In the genomic region with DNA sequence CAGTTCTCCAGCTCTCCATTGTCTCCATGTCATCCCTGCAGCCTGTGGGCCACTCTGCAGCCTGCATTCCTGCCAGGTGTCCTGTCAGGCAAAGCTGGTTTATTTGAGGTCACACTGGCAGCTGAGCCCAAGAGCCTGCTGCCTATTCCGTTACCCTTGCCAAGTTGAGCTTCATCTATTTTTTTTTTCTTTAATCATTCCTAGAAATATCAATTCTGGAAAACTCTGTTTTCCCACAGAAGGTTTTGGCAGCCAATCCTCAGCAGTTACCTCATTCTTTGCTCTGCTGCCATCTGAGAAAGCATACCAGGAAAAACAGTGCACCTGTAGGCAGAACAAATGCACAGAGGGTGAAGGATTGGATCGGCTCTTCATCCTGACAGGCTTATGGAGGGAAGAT, we compare ENCODE assay signal across 15 cellular contexts.
DNase-seq lines count a peak whose midpoint lies in the region; TF ChIP-seq lines count a peak whose summit lies in the region.
"Had no signal": no experiment of that assay in that cellular context is flagged by ENCODE, and none has a peak within 500 bp of the region (broad histone marks: within the 10 kb centered on the region; RNA-seq: fewer than 3 reads in every experiment).

No MANE protein-coding gene starts in this region.

- TF ChIP-seq CTCF in WERI-Rb-1 (IDR thresholded peaks at IDR 0.05; ENCODE audit: low read depth, low read length) (no peak), glutamatergic neuron (IDR thresholded peaks at IDR 0.05; ENCODE audit: partially characterized antibody, unreplicated experiment) (no peak)

- no peaks in the 10 kb centered on the region for H3K27me3 ChIP-seq in WERI-Rb-1 (ENCODE audit: insufficient read depth, low read depth, severe bottlenecking)

- H3K4me3 Mint-ChIP-seq in glutamatergic neuron (ENCODE audit: unreplicated experiment): no peak overlapping the region
- H3K4me3 Mint-ChIP-seq: CD14-positive monocyte, T-cell had no signal

- H3K27ac Mint-ChIP-seq in glutamatergic neuron (ENCODE audit: unreplicated experiment): no peak overlapping the region
- H3K27ac Mint-ChIP-seq: T-cell had no signal

- DNase-seq in SHP77 treated with DMSO at 0.1 percent for 48 hours (lab: John Stamatoyannopoulos, UW) (peak; percentile 30), SHP77 (lab: John Stamatoyannopoulos, UW) (no peak), NCI-H1694 treated with DMSO at 0.1 percent for 48 hours (lab: John Stamatoyannopoulos, UW) (peak; percentile 45), WERI-Rb-1 (peak; percentile 22), myocyte (ENCODE audit: low read depth) (peak; percentile 18), glutamatergic neuron (no peak), HCEC 1CT (no peak)
- no peak for DNase-seq in stimulated activated naive CD4-positive, alpha-beta T cell treated with Interleukin-2 at 50 U/mL for 16 hours (lab: John Stamatoyannopoulos, UW)
- DNase-seq: EL, H7, NCI-H1930, T-cell had no signal

- no peak overlapping the region for H3K27ac ChIP-seq in WERI-Rb-1
- H3K27ac ChIP-seq: HL-60, SK-N-MC had no signal

- no peaks in the 10 kb centered on the region for H3K36me3 ChIP-seq in WERI-Rb-1

- H3K9me3 Mint-ChIP-seq in glutamatergic neuron (ENCODE audit: unreplicated experiment): peaks cover 3% of the 10 kb centered on the region
- H3K9me3 Mint-ChIP-seq: T-cell had no signal

- peaks cover 3% of the 10 kb centered on the region for H3K27me3 Mint-ChIP-seq in glutamatergic neuron (ENCODE audit: unreplicated experiment)
- H3K27me3 Mint-ChIP-seq: T-cell had no signal

- H3K9me3 ChIP-seq in WERI-Rb-1 (ENCODE audit: severe bottlenecking): no peaks in the 10 kb centered on the region

- H3K36me3 Mint-ChIP-seq in glutamatergic neuron (ENCODE audit: unreplicated experiment): no peaks in the 10 kb centered on the region
- H3K36me3 Mint-ChIP-seq: CD14-positive monocyte, T-cell had no signal

- H3K4me3 ChIP-seq in WERI-Rb-1 (ENCODE audit: low read depth, low read length): no peak overlapping the region
- H3K4me3 ChIP-seq: SK-N-MC had no signal

- peaks cover 1% of the 10 kb centered on the region for H3K4me1 Mint-ChIP-seq in glutamatergic neuron (ENCODE audit: low read depth, unreplicated experiment)
- H3K4me1 Mint-ChIP-seq: CD14-positive monocyte, T-cell had no signal

Comparison
In these comparisons a context has a peak if more than half of its experiments do, and no peak if none do; other contexts are left out.
1. DNase-seq: peak in SHP77 treated with DMSO at 0.1 percent for 48 hours (single experiment), NCI-H1694 treated with DMSO at 0.1 percent for 48 hours (single experiment), WERI-Rb-1 (single experiment) and myocyte (single experiment); none in SHP77 (0 of 2), stimulated activated naive CD4-positive, alpha-beta T cell treated with Interleukin-2 at 50 U/mL for 16 hours (single experiment), glutamatergic neuron (single experiment) and HCEC 1CT (single experiment).